Comparison of ENCODE assay signal across 7 cellular contexts in the genomic region with DNA sequence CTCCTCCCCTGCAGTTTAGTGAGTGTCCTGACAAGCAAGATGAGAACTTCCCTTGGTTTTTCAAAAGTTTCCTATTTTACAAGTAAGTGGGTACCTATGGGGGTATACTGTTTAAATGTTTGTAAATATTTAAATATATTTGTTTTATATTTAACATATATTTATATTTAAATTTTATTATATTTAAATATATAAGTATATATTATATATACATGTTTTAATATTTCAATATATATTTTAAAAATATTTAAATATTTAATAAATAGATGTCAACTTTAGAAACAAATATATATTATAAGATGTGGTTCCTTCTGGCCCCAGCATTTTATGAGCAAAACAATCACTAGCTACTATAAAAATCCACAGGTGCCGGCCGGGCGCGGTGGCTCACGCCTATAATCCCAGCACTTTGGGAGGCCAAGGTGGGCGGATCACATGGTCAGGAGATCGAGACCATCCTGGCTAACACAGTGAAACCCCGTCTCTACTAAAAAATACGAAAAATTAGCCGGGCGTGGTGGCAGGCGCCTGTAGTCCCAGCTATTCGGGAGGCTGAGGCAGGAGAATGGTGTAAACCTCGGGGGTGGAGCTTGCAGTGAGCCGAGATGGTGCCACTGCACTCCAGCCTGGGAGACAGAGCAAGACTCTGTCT. TPM values are rescaled to one million over a fixed set of nuclear protein-coding genes. Genes with fewer than 3 reads are reported as not detected.
"Had no signal": no experiment of that assay in that cellular context is flagged by ENCODE, and none has a peak within 500 bp of the region (broad histone marks: within the 10 kb centered on the region; RNA-seq: fewer than 3 reads in every experiment).

No MANE protein-coding gene starts in this region.

RNA-seq across cellular contexts. Expression of gene ACSBG2, which starts 28.7 kb away (rescaled TPM):
- total RNA-seq: activated CD8-positive, alpha-beta T cell treated with anti-CD3 and anti-CD28 coated beads, Interleukin-2, amount 10 ng/mL, durations not matched to agents 7 days and 5 days; activated naive CD8-positive, alpha-beta T cell treated with anti-CD3 and anti-CD28 coated beads, Interleukin-2, amount 10 ng/mL, durations not matched to agents 7 days and 5 days; adrenal gland; body of pancreas; OCI-LY7; Right ventricle myocardium superior; SJCRH30 had no signal
